ENCODE assay signal across 8 cellular contexts in the genomic region with DNA sequence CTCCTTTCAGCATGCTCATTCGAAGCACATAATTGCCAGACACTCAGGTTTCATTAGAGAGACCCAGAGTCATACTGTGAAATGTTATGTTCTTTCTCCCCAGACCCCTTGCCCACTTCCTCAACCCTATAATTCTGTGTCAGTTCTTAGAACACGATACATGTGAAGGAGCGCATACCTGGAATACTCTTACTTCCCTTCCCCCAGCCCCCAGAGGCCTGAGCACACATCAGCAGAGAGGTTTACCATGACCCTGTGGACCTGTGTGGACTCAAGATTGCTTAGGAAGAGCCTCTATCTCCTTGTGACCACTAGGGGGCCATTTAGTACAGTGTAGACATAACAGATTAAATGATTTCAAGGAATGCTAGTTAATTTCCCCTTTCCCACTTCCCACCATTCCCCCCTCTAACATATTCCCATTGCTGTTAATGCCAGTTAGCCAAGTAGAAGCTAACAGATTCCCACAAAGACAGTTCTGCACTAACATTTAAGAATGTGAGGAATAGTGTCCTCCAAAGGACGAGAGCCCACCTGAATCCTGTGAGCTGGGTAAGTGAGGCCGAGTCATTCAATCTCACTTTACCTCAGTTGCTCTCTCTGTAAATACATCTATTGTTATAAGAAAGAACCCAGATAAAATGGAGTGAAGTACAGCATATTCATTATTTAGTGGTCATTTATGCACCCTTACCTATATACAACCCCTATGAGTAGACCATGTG.
DNase-seq lines count a peak whose midpoint lies in the region; ATAC-seq and TF ChIP-seq lines count a peak whose summit lies in the region.

No MANE protein-coding gene starts in this region.

- H3K4me3 Mint-ChIP-seq in WTC11: no peak overlapping the region

- no peaks in the 10 kb centered on the region for H3K27me3 Mint-ChIP-seq in WTC11 (ENCODE audit: low read depth)

- H3K4me3 ChIP-seq in HFF-Myc (replicated peaks; ENCODE audit: low read depth, low read length): no peak overlapping the region
- H3K4me3 ChIP-seq in MG63: no peak overlapping the region

- CTCF ChIA-PET in WTC11 (lab: Charles Lee): interaction anchor here (0.6 to 1.9 kb wide), 10 partner anchors 9 to 1424 kb away, joined by 3 to 11 read pairs (median 4); no protein-coding TSS in a partner anchor

- H3K9me3 Mint-ChIP-seq in WTC11: no peaks in the 10 kb centered on the region

- ATAC-seq in WTC11 (peak; percentile 100), left cardiac atrium (peak; percentile 41 to 73)

- no peaks in the 10 kb centered on the region for H3K36me3 ChIP-seq in MG63

- TF ChIP-seq CTCF in HFF-Myc (IDR thresholded peaks at IDR 0.05; ENCODE audit: low read depth, low read length, missing control alignments): peak; percentile 81
- TF ChIP-seq CTCF in WTC11 (IDR thresholded peaks at IDR 0.05): peak; percentile 40; the same call in 1 of the 2 replicates

- H3K27me3 ChIP-seq in MG63: no peaks in the 10 kb centered on the region

- no peaks in the 10 kb centered on the region for H3K9me3 ChIP-seq in MG63

- intact Hi-C loops in left cardiac atrium (cut with DNase I): loop anchor here in 1 of 2 donors (5.0 to 10.0 kb wide), 2 partner anchors 154 to 322 kb away; no protein-coding TSS in a partner anchor

- peaks cover 4% of the 10 kb centered on the region for H3K4me1 Mint-ChIP-seq in WTC11

- no peak overlapping the region for H3K27ac Mint-ChIP-seq in WTC11

- no peaks in the 10 kb centered on the region for H3K36me3 Mint-ChIP-seq in WTC11

- POLR2A ChIA-PET in WTC11 (lab: Charles Lee): no interaction called here

- DNase-seq in NCI-H524 (lab: John Stamatoyannopoulos, UW) (peak; percentile 19 to 68), NCI-H524 treated with DMSO at 0.1 percent for 48 hours (lab: John Stamatoyannopoulos, UW) (no peak), HFF-Myc (ENCODE audit: extremely low read depth, low read depth) (peak; percentile 56), MG63 (peak; percentile 3), WTC11 (ENCODE audit: low spot score) (peak; percentile 28), left cardiac atrium (no peak), smooth muscle cell of the brain vasculature (ENCODE audit: low read depth, low spot score) (peak; percentile 20), DMS79 treated with DMSO at 0.1 percent for 48 hours (lab: John Stamatoyannopoulos, UW) (no peak)

TF ChIP-seq in WTC11, 78 proteins besides CTCF, POLR2A, EP300 and RAD21:
- no peak for TF ChIP-seq NFE2L1 (CRISPR knock-in tag; IDR thresholded peaks at IDR 0.05)
- TF ChIP-seq JAZF1 (CRISPR knock-in tag; IDR thresholded peaks at IDR 0.05): no peak
- TF ChIP-seq NFYB (CRISPR knock-in tag; conservative IDR thresholded peaks at IDR 0.05; ENCODE audit: low read depth): no peak
- TF ChIP-seq ESRRA (CRISPR knock-in tag; IDR thresholded peaks at IDR 0.05; ENCODE audit: borderline replicate concordance): no peak
- no peak for TF ChIP-seq ZNF396 (CRISPR knock-in tag; IDR thresholded peaks at IDR 0.05; ENCODE audit: borderline replicate concordance)
- TF ChIP-seq ZNF416 (CRISPR knock-in tag; IDR thresholded peaks at IDR 0.05): no peak
- TF ChIP-seq CBFB (CRISPR knock-in tag; IDR thresholded peaks at IDR 0.05; ENCODE audit: low read depth): no peak
- TF ChIP-seq, protein P1, sequence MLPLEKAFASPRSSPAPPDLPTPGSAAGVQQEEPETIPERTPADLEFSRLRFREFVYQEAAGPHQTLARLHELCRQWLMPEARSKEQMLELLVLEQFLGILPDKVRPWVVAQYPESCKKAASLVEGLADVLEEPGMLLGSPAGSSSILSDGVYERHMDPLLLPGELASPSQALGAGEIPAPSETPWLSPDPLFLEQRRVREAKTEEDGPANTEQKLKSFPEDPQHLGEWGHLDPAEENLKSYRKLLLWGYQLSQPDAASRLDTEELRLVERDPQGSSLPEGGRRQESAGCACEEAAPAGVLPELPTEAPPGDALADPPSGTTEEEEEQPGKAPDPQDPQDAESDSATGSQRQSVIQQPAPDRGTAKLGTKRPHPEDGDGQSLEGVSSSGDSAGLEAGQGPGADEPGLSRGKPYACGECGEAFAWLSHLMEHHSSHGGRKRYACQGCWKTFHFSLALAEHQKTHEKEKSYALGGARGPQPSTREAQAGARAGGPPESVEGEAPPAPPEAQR (CRISPR knock-in tag; IDR thresholded peaks at IDR 0.05): no peak
- no peak for TF ChIP-seq SMAD4 (CRISPR knock-in tag; IDR thresholded peaks at IDR 0.05)
- TF ChIP-seq CREM (CRISPR knock-in tag; IDR thresholded peaks at IDR 0.05): no peak
- TF ChIP-seq, protein P2, sequence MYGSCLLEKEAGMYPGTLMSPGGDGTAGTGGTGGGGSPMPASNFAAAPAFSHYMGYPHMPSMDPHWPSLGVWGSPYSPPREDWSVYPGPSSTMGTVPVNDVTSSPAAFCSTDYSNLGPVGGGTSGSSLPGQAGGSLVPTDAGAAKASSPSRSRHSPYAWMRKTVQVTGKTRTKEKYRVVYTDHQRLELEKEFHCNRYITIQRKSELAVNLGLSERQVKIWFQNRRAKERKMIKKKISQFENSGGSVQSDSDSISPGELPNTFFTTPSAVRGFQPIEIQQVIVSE (CRISPR knock-in tag; IDR thresholded peaks at IDR 0.05; ENCODE audit: borderline replicate concordance): no peak
- no peak for TF ChIP-seq GRHL2 (CRISPR knock-in tag; IDR thresholded peaks at IDR 0.05; ENCODE audit: insufficient replicate concordance, severe bottlenecking)
- no peak for TF ChIP-seq ZNF232 (CRISPR knock-in tag; IDR thresholded peaks at IDR 0.05)
- no peak for TF ChIP-seq RORB (CRISPR knock-in tag; IDR thresholded peaks at IDR 0.05)
- TF ChIP-seq TEAD1 (CRISPR knock-in tag; IDR thresholded peaks at IDR 0.05): no peak
- TF ChIP-seq, protein P3, sequence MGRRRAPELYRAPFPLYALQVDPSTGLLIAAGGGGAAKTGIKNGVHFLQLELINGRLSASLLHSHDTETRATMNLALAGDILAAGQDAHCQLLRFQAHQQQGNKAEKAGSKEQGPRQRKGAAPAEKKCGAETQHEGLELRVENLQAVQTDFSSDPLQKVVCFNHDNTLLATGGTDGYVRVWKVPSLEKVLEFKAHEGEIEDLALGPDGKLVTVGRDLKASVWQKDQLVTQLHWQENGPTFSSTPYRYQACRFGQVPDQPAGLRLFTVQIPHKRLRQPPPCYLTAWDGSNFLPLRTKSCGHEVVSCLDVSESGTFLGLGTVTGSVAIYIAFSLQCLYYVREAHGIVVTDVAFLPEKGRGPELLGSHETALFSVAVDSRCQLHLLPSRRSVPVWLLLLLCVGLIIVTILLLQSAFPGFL (CRISPR knock-in tag; IDR thresholded peaks at IDR 0.05; ENCODE audit: borderline replicate concordance): no peak
- TF ChIP-seq ELF4 (CRISPR knock-in tag; IDR thresholded peaks at IDR 0.05; ENCODE audit: low read depth): no peak
- TF ChIP-seq HMGA2 (CRISPR knock-in tag; IDR thresholded peaks at IDR 0.05): no peak
- TF ChIP-seq, protein P4, sequence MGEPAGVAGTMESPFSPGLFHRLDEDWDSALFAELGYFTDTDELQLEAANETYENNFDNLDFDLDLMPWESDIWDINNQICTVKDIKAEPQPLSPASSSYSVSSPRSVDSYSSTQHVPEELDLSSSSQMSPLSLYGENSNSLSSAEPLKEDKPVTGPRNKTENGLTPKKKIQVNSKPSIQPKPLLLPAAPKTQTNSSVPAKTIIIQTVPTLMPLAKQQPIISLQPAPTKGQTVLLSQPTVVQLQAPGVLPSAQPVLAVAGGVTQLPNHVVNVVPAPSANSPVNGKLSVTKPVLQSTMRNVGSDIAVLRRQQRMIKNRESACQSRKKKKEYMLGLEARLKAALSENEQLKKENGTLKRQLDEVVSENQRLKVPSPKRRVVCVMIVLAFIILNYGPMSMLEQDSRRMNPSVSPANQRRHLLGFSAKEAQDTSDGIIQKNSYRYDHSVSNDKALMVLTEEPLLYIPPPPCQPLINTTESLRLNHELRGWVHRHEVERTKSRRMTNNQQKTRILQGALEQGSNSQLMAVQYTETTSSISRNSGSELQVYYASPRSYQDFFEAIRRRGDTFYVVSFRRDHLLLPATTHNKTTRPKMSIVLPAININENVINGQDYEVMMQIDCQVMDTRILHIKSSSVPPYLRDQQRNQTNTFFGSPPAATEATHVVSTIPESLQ (CRISPR knock-in tag; IDR thresholded peaks at IDR 0.05): no peak
TF ChIP-seq in WTC11: peak in this region for 0.

Comparison
In these comparisons a context has a peak if more than half of its experiments do, and no peak if none do; other contexts are left out.
1. DNase-seq: peak in NCI-H524 (2 of 2), HFF-Myc (single experiment), MG63 (single experiment), WTC11 (single experiment) and smooth muscle cell of the brain vasculature (single experiment); none in NCI-H524 treated with DMSO at 0.1 percent for 48 hours (single experiment), left cardiac atrium (single experiment) and DMS79 treated with DMSO at 0.1 percent for 48 hours (single experiment).